In the genomic region with DNA sequence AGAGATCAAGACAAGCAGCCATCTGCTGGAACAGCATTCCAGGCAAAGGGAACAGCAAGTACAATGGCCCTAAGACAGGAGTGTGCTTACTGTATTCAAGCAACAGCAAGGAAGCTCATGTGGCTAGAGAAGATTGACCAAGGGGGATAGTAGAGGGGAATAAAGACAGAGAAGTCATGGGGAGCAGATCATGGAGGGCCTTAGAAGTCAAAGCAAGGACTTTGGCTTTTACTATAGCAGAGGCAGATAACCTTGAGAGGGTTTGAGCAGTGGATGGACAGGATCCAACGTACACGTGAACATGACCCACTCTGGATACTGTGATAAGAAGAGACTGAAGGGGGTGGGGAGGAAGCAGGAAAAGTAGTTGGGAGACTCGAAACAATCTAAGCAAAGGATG, we compare ENCODE assay signal across 34 cellular contexts. TPM values are rescaled to one million over a fixed set of nuclear protein-coding genes. Genes with fewer than 3 reads are reported as not detected.
DNase-seq lines count a peak whose midpoint lies in the region; ATAC-seq, FAIRE-seq and TF ChIP-seq lines count a peak whose summit lies in the region.
"Had no signal": no experiment of that assay in that cellular context is flagged by ENCODE, and none has a peak within 500 bp of the region (broad histone marks: within the 10 kb centered on the region; RNA-seq: fewer than 3 reads in every experiment).

No MANE protein-coding gene starts in this region.

- H3K9me1 ChIP-seq in K562 (ENCODE audit: control insufficient read depth, insufficient read depth, low read length): no peaks in the 10 kb centered on the region

- TF ChIP-seq RAD21 in K562 (CRISPR knock-in tag; conservative IDR thresholded peaks at IDR 0.05 in 1 of 2, IDR thresholded peaks at IDR 0.05 in 1 of 2): 0 out of 4 replicates have a peak, but pooled peaks of 1 of the 2 experiments have one; percentile 15

- TF ChIP-seq EP300 in K562 (IDR thresholded peaks at IDR 0.05; ENCODE audit: low read length) (no peak), esophagus muscularis mucosa (IDR thresholded peaks at IDR 0.05) (no peak)

- no peak overlapping the region for H3K4me3 ChIP-seq in RWPE2 (ENCODE audit: severe bottlenecking)
- H3K4me3 ChIP-seq in K562: no peak overlapping the region
- H3K4me3 ChIP-seq in esophagus muscularis mucosa: no peak overlapping the region
- H3K4me3 ChIP-seq in lower lobe of right lung: peak overlapping the region; percentile 34
- H3K4me3 ChIP-seq in osteoblast (ENCODE audit: insufficient read depth, low read length): no peak overlapping the region
- no peak overlapping the region for H3K4me3 ChIP-seq in naive thymus-derived CD4-positive, alpha-beta T cell (ENCODE audit: low read length)
- H3K4me3 ChIP-seq: BLaER1, GM12878 had no signal

- DNase-seq in RWPE2 (ENCODE audit: low spot score) (no peak), K562 (ENCODE audit: extremely low read depth in 1 of 4, low spot score in 3 of 4) (peak; percentile 37 to 76 (median 47)), esophagus muscularis mucosa (ENCODE audit: extremely low spot score) (peak; percentile 77), lower lobe of right lung (no peak), osteoblast (ENCODE audit: insufficient read length, low spot score, missing footprints) (no peak)
- no peak for DNase-seq in naive thymus-derived CD4-positive, alpha-beta T cell
- DNase-seq: 8988T; ACHN; BE2C; C1 segment of cervical spinal cord; CD4-positive, alpha-beta memory T cell; CD4-positive, CD25-positive, alpha-beta regulatory T cell; CD8-positive, alpha-beta memory T cell; COR-L47; DMS 273 treated with DMSO at 0.1 percent for 48 hours; DMS153; DMS53; DMS79; DND-41; EL; GDM1 had no signal

- H3K4me2 ChIP-seq in K562 (ENCODE audit: insufficient read depth, low read length) (peak overlapping the region; percentile 41; the same call in 1 of the 2 replicates), osteoblast (ENCODE audit: insufficient read depth, low read length) (no peak overlapping the region)
- H3K4me2 ChIP-seq: BLaER1 had no signal

- H3K9me3 Mint-ChIP-seq in naive thymus-derived CD4-positive, alpha-beta T cell: peaks cover 0 to 9% (median 4%) of the 10 kb centered on the region in 11 donors

- no TSS peak for BruUV-seq in K562 (replicated peaks; lab: Mats Ljungman, UMichigan)

- CTCF ChIA-PET in K562 (lab: Yijun Ruan, JAX; ENCODE audit: low intra/inter-chr PET ratio): no interaction called here
- CTCF ChIA-PET in naive thymus-derived CD4-positive, alpha-beta T cell (lab: Charles Lee): no interaction called here

- no peak overlapping the region for H3K4me3 Mint-ChIP-seq in naive thymus-derived CD4-positive, alpha-beta T cell
- H3K4me3 Mint-ChIP-seq: CD14-positive monocyte; CD4-positive, alpha-beta memory T cell; CD4-positive, CD25-positive, alpha-beta regulatory T cell; CD8-positive, alpha-beta memory T cell had no signal

- H3K9me3 ChIP-seq in RWPE2 (ENCODE audit: severe bottlenecking) (no peaks in the 10 kb centered on the region), K562 (replicated peaks; ENCODE audit: control insufficient read depth, insufficient read depth, low read depth, low read length) (0 out of 2 replicates have a peak, but pooled peaks cover 4% of the 10 kb centered on the region), esophagus muscularis mucosa (peaks cover 0 to 11% (median 0%) of the 10 kb centered on the region in 4 donors), lower lobe of right lung (no peaks in the 10 kb centered on the region), osteoblast (ENCODE audit: low read depth, low read length) (no peaks in the 10 kb centered on the region)
- H3K9me3 ChIP-seq in naive thymus-derived CD4-positive, alpha-beta T cell (ENCODE audit: control insufficient read depth in 2 of 3, low read length in 3 of 3): no peaks in the 10 kb centered on the region
- H3K9me3 ChIP-seq: BE2C, BLaER1 had no signal

- H3K36me3 Mint-ChIP-seq in naive thymus-derived CD4-positive, alpha-beta T cell: peaks cover 0 to 4% (median 3%) of the 10 kb centered on the region in 5 donors
- H3K36me3 Mint-ChIP-seq: CD14-positive monocyte; CD4-positive, alpha-beta memory T cell; CD4-positive, CD25-positive, alpha-beta regulatory T cell had no signal

- TF ChIP-seq CTCF in RWPE2 (IDR thresholded peaks at IDR 0.05; ENCODE audit: poor library complexity, severe bottlenecking) (no peak), K562 (IDR thresholded peaks at IDR 0.05 in 2 of 3, conservative IDR thresholded peaks at IDR 0.05 in 1 of 3; ENCODE audit: insufficient read depth in 2 of 3, low read depth in 1 of 3, low read length in 3 of 3) (no peak), esophagus muscularis mucosa (IDR thresholded peaks at IDR 0.05) (no peak), lower lobe of right lung (IDR thresholded peaks at IDR 0.05) (no peak), osteoblast (IDR thresholded peaks at IDR 0.05; ENCODE audit: extremely low read depth, low read depth, low read length) (no peak)

- ATAC-seq in RWPE2 (ENCODE audit: low read depth) (no peak), K562 (peak; percentile 19), lower lobe of right lung (no peak), GM18873 (IDR thresholded peaks at IDR 0.05; ENCODE audit: low FRiP score, unreplicated experiment) (no peak), HG03280 (IDR thresholded peaks at IDR 0.05; ENCODE audit: unreplicated experiment) (no peak)
- ATAC-seq in naive thymus-derived CD4-positive, alpha-beta T cell: no peak
- ATAC-seq: GM12878 had no signal

- POLR2A ChIA-PET in K562 (lab: Yijun Ruan, JAX): interaction anchor here (0.7 to 0.8 kb wide), 2 partner anchors 9 to 261 kb away, joined by 3 to 4 read pairs; no protein-coding TSS in a partner anchor
- POLR2A ChIA-PET in naive thymus-derived CD4-positive, alpha-beta T cell (lab: Charles Lee): no interaction called here

- H3K9ac ChIP-seq in K562 (ENCODE audit: insufficient read depth in 1 of 2, low read depth in 2 of 2, low read length in 2 of 2): 0 out of 4 replicates have a peak overlapping the region, but pooled peaks of 1 of the 2 experiments have one; percentile 11
- H3K9ac ChIP-seq: BLaER1 had no signal

- H4K20me1 ChIP-seq in K562 (replicated peaks; ENCODE audit: control insufficient read depth, insufficient read depth, low read length): no peaks in the 10 kb centered on the region
- no peaks in the 10 kb centered on the region for H4K20me1 ChIP-seq in osteoblast (ENCODE audit: insufficient read depth, low read length)
- H4K20me1 ChIP-seq: BLaER1 had no signal

- peaks cover 37% of the 10 kb centered on the region for H3K4me1 ChIP-seq in RWPE2 (ENCODE audit: insufficient read depth, poor library complexity, severe bottlenecking)
- H3K4me1 ChIP-seq in K562 (replicated peaks in 1 of 2; ENCODE audit: control insufficient read depth in 2 of 2, insufficient read depth in 2 of 2, low read length in 2 of 2): peaks cover 33 to 49% of the 10 kb centered on the region in 2 experiments; a peak in 4 of 5 replicates
- no peaks in the 10 kb centered on the region for H3K4me1 ChIP-seq in esophagus muscularis mucosa
- H3K4me1 ChIP-seq in lower lobe of right lung: no peaks in the 10 kb centered on the region
- H3K4me1 ChIP-seq in osteoblast (ENCODE audit: insufficient read depth, low read length): peaks cover 14% of the 10 kb centered on the region
- no peaks in the 10 kb centered on the region for H3K4me1 ChIP-seq in naive thymus-derived CD4-positive, alpha-beta T cell (ENCODE audit: control insufficient read depth in 2 of 2, insufficient read depth in 2 of 2, low read length in 2 of 2)
- H3K4me1 ChIP-seq: BE2C had no signal

- TF ChIP-seq POLR2A in K562 (conservative IDR thresholded peaks at IDR 0.05) (0 out of 2 replicates have a peak, but pooled peaks have one; percentile 23), esophagus muscularis mucosa (IDR thresholded peaks at IDR 0.05; ENCODE audit: low read depth) (no peak)

- H3K4me1 Mint-ChIP-seq in naive thymus-derived CD4-positive, alpha-beta T cell: no peaks in the 10 kb centered on the region
- H3K4me1 Mint-ChIP-seq: CD4-positive, alpha-beta memory T cell; CD4-positive, CD25-positive, alpha-beta regulatory T cell; CD8-positive, alpha-beta memory T cell had no signal

- 6% methylated on average over 3 of the region's 3 CpGs for WGBS in K562 (ENCODE audit: insufficient coverage, low coverage, missing lambda C conversion rate)
- WGBS in esophagus muscularis mucosa: 87% methylated on average over 3 of the region's 3 CpGs

- no peaks in the 10 kb centered on the region for H3K27me3 ChIP-seq in RWPE2 (ENCODE audit: insufficient read depth, poor library complexity, severe bottlenecking)
- H3K27me3 ChIP-seq in K562 (ENCODE audit: control insufficient read depth in 2 of 2, insufficient read depth in 2 of 2, low read length in 2 of 2): no peaks in the 10 kb centered on the region
- peaks cover 0 to 28% (median 0%) of the 10 kb centered on the region in 4 donors for H3K27me3 ChIP-seq in esophagus muscularis mucosa
- peaks cover 6% of the 10 kb centered on the region for H3K27me3 ChIP-seq in lower lobe of right lung (ENCODE audit: low read depth)
- H3K27me3 ChIP-seq in osteoblast (ENCODE audit: insufficient read depth, low read length): peaks cover 3% of the 10 kb centered on the region
- H3K27me3 ChIP-seq in naive thymus-derived CD4-positive, alpha-beta T cell (ENCODE audit: control insufficient read depth in 2 of 2, insufficient read depth in 2 of 2, low read length in 2 of 2): no peaks in the 10 kb centered on the region
- H3K27me3 ChIP-seq: BE2C, BLaER1 had no signal

- H3K79me2 ChIP-seq in K562 (ENCODE audit: control insufficient read depth, insufficient read depth, low read length) (0 out of 3 replicates have a peak, but pooled peaks cover 2% of the 10 kb centered on the region), osteoblast (ENCODE audit: insufficient read depth, low read length) (no peaks in the 10 kb centered on the region)

- H2AFZ ChIP-seq in K562 (ENCODE audit: low read depth, low read length): peak overlapping the region; percentile 37
- H2AFZ ChIP-seq in osteoblast (ENCODE audit: low read length): no peak overlapping the region

- H3K36me3 ChIP-seq in RWPE2 (ENCODE audit: low read depth) (no peaks in the 10 kb centered on the region), K562 (ENCODE audit: control insufficient read depth, insufficient read depth, low read length) (no peaks in the 10 kb centered on the region), esophagus muscularis mucosa (no peaks in the 10 kb centered on the region), lower lobe of right lung (no peaks in the 10 kb centered on the region), osteoblast (ENCODE audit: insufficient read depth, low read length) (no peaks in the 10 kb centered on the region)
- no peaks in the 10 kb centered on the region for H3K36me3 ChIP-seq in naive thymus-derived CD4-positive, alpha-beta T cell (ENCODE audit: control insufficient read depth in 2 of 3, insufficient read depth in 3 of 3, low read length in 3 of 3)
- H3K36me3 ChIP-seq: BE2C, BLaER1 had no signal

- no peak overlapping the region for H3K27ac Mint-ChIP-seq in naive thymus-derived CD4-positive, alpha-beta T cell
- H3K27ac Mint-ChIP-seq: CD14-positive monocyte; CD4-positive, alpha-beta memory T cell; CD4-positive, CD25-positive, alpha-beta regulatory T cell; CD8-positive, alpha-beta memory T cell had no signal

- FAIRE-seq in K562 (lab: Jason Lieb, UNC): peak; percentile 6
- FAIRE-seq: A204.1, GM12878, GM12892, GM18507, GM19239 had no signal

- H3K27ac ChIP-seq in RWPE2 (ENCODE audit: poor library complexity, severe bottlenecking) (peak overlapping the region; percentile 100), K562 (ENCODE audit: extremely low read depth, low read depth, low read length) (no peak overlapping the region; the same call in 2 of the 3 replicates), esophagus muscularis mucosa (replicated peaks in 1 of 4) (no peak overlapping the region), lower lobe of right lung (no peak overlapping the region), osteoblast (ENCODE audit: low read depth, low read length) (no peak overlapping the region)
- H3K27ac ChIP-seq in naive thymus-derived CD4-positive, alpha-beta T cell (ENCODE audit: low read depth, low read length): no peak overlapping the region
- H3K27ac ChIP-seq: BLaER1 had no signal

- in situ Hi-C loops in K562 (cut with MboI): no loop called here

- intact Hi-C loops in K562 (cut with micrococcal nuclease) (no loop called here), esophagus muscularis mucosa (cut with DNase I) (no loop called here), lower lobe of right lung (cut with DNase I) (no loop called here)
- intact Hi-C loops in naive thymus-derived CD4-positive, alpha-beta T cell (cut with micrococcal nuclease): no loop called here

- H3K27me3 Mint-ChIP-seq in naive thymus-derived CD4-positive, alpha-beta T cell: peaks cover 20 to 32% (median 27%) of the 10 kb centered on the region in 5 donors

RNA-seq across cellular contexts. Expression of a gene that starts 26.9 kb away (rescaled TPM):
- not detected in 2 replicates for total RNA-seq in K562 (2011; cell fraction: chromatin; rRNA removed; ENCODE audit: low replicate concordance)
- 0.26 TPM in 1 of 2 replicates, not detected in the other for total RNA-seq in K562 (2011; cell fraction: nucleolus; rRNA removed)
- 0.31 TPM in 1 of 2 replicates, not detected in the other for total RNA-seq in K562 (2011; cell fraction: nucleoplasm; rRNA removed)
- total RNA-seq in K562 (2014; rRNA removed): 0.59 and 0.65 TPM in 2 replicates
- 0.07 TPM in 1 of 2 replicates, not detected in the other for total RNA-seq in K562 (2014; rRNA removed; fragmentation: Illumina TruSeq; extraction: Trizol)
- total RNA-seq in K562 (2015; rRNA removed; fragmentation: Illumina TruSeq; extraction: Trizol): 0.25 and 0.30 TPM in 2 replicates
- total RNA-seq in K562 (2021): 1.7 and 1.8 TPM in 2 replicates
- 0.06 and 0.31 TPM in 2 replicates for polyA plus RNA-seq in K562 (2011; rRNA removed)
- polyA plus RNA-seq in K562 (2011; cell fraction: cytosol; rRNA removed): 0.22 and 0.57 TPM in 2 replicates
- 0.24 and 0.46 TPM in 2 replicates for polyA plus RNA-seq in K562 (2011; cell fraction: nucleus; rRNA removed)
- polyA plus RNA-seq in K562 (2012): 0.78 and 1.1 TPM in 2 replicates
- polyA plus RNA-seq in K562 (2014; fragmentation: Illumina TruSeq; extraction: Trizol): not detected in 2 replicates
- polyA plus RNA-seq in K562 (2014; fragmentation: Nextera tagmentation; extraction: Ambion mirVana): under 1 TPM; 0.03 TPM
- 0.67 and 0.99 TPM in 2 replicates for polyA plus RNA-seq in K562 (2014; rRNA removed)
- polyA minus RNA-seq in K562 (2011; rRNA and poly(A)+ RNA removed): 0.09 TPM in 1 of 2 replicates, not detected in the other
- polyA minus RNA-seq in K562 (2011; cell fraction: cytosol; rRNA and poly(A)+ RNA removed): not detected in 2 replicates
- polyA minus RNA-seq in K562 (2011; cell fraction: nucleus; rRNA and poly(A)+ RNA removed): 0.27 and 1.1 TPM in 2 replicates
- total RNA-seq in esophagus muscularis mucosa: under 1 TPM in 2 of 4 donors, not detected in 2; 0.32 to 0.63 TPM
- total RNA-seq in lower lobe of right lung: 1.9 TPM
- total RNA-seq in osteoblast: not detected in 2 replicates
- not detected for total RNA-seq in naive thymus-derived CD4-positive, alpha-beta T cell
- polyA plus RNA-seq in naive thymus-derived CD4-positive, alpha-beta T cell: not detected
- total RNA-seq: A673; CD4-positive, alpha-beta memory T cell; CD4-positive, CD25-positive, alpha-beta regulatory T cell; CD8-positive, alpha-beta memory T cell; G401; GM12878 had no signal
- polyA plus RNA-seq: AG04450; CD14-positive monocyte; CD4-positive, alpha-beta memory T cell; CD4-positive, CD25-positive, alpha-beta regulatory T cell; CD8-positive, alpha-beta memory T cell; GM12878 had no signal

RNA-seq across cellular contexts. Expression of a gene that starts 28.2 kb away (rescaled TPM):
- total RNA-seq in K562 (2011; cell fraction: chromatin; rRNA removed; ENCODE audit: low replicate concordance): not detected in 2 replicates
- not detected in 2 replicates for total RNA-seq in K562 (2011; cell fraction: nucleolus; rRNA removed)
- total RNA-seq in K562 (2011; cell fraction: nucleoplasm; rRNA removed): not detected in 2 replicates
- total RNA-seq in K562 (2014; rRNA removed) (1.1 and 1.2 TPM in 2 replicates), K562 (2014; rRNA removed; fragmentation: Illumina TruSeq; extraction: Trizol) (1.2 and 2.4 TPM in 2 replicates), K562 (2015; rRNA removed; fragmentation: Illumina TruSeq; extraction: Trizol) (1.2 and 1.6 TPM in 2 replicates), K562 (2021) (1.2 and 1.3 TPM in 2 replicates), esophagus muscularis mucosa (1 to 10 TPM in 1 of 4 donors, not detected in 3; 1.7 TPM), lower lobe of right lung (8.5 TPM), osteoblast (0.59 TPM in 1 of 2 replicates, not detected in the other)
- polyA plus RNA-seq in K562 (2011; rRNA removed) (1.5 and 1.8 TPM in 2 replicates), K562 (2014; fragmentation: Illumina TruSeq; extraction: Trizol) (1.1 and 1.6 TPM in 2 replicates), K562 (2014; fragmentation: Nextera tagmentation; extraction: Ambion mirVana) (1 to 10 TPM in 1 of 2 experiments, under 1 TPM in 1; 0.85 to 1.0 TPM), K562 (2014; rRNA removed) (1.4 and 1.8 TPM in 2 replicates)
- polyA plus RNA-seq in K562 (2011; cell fraction: cytosol; rRNA removed): 0.12 TPM in 1 of 2 replicates, not detected in the other
- polyA plus RNA-seq in K562 (2011; cell fraction: nucleus; rRNA removed): 0.36 TPM in 1 of 2 replicates, not detected in the other
- 3.3 and 13.0 TPM in 2 replicates for polyA plus RNA-seq in K562 (2012)
- polyA minus RNA-seq in K562 (2011; rRNA and poly(A)+ RNA removed): 0.66 and 0.70 TPM in 2 replicates
- not detected in 2 replicates for polyA minus RNA-seq in K562 (2011; cell fraction: cytosol; rRNA and poly(A)+ RNA removed)
- 0.89 TPM in 1 of 2 replicates, not detected in the other for polyA minus RNA-seq in K562 (2011; cell fraction: nucleus; rRNA and poly(A)+ RNA removed)
- total RNA-seq in naive thymus-derived CD4-positive, alpha-beta T cell: not detected
- polyA plus RNA-seq in naive thymus-derived CD4-positive, alpha-beta T cell: not detected
- total RNA-seq: A673; CD4-positive, alpha-beta memory T cell; CD4-positive, CD25-positive, alpha-beta regulatory T cell; CD8-positive, alpha-beta memory T cell; Daoy; GM12878 had no signal
- polyA plus RNA-seq: AG04450; CD14-positive monocyte; CD4-positive, CD25-positive, alpha-beta regulatory T cell; CD8-positive, alpha-beta memory T cell; GM12878 had no signal

Comparison
In these comparisons a context has a peak if more than half of its experiments do, and no peak if none do; other contexts are left out.
1. DNase-seq: peak in K562 (4 of 4) and esophagus muscularis mucosa (single experiment); none in RWPE2 (single experiment), lower lobe of right lung (single experiment), osteoblast (single experiment) and naive thymus-derived CD4-positive, alpha-beta T cell (0 of 9).